9 cellular contexts compared by ENCODE assay signal in genomic region chr16:56682703-56683397, GRCh38. TPM values are rescaled to one million over a fixed set of nuclear protein-coding genes. Genes with fewer than 3 reads are reported as not detected.
A peak's percentile ranks its signal among the peaks of the same experiment; 100 is the strongest.
DNase-seq lines count a peak whose midpoint lies in the region; ATAC-seq and TF ChIP-seq lines count a peak whose summit lies in the region.
"Had no signal": no experiment of that assay in that cellular context is flagged by ENCODE, and none has a peak within 500 bp of the region (broad histone marks: within the 10 kb centered on the region; RNA-seq: fewer than 3 reads in every experiment).

No MANE protein-coding gene starts in this region.

- H3K4me1 ChIP-seq in ascending aorta (peaks cover 0 to 26% of the 10 kb centered on the region in 2 donors), right lobe of liver (peaks cover 0 to 21% (median 5%) of the 10 kb centered on the region in 4 donors), transverse colon (peaks cover 3 to 20% (median 11%) of the 10 kb centered on the region in 4 donors)

- DNase-seq in ascending aorta (ENCODE audit: low spot score in 2 of 2) (no peak), right lobe of liver (peak in 1 of 3 donors; percentile 63), transverse colon (peak; percentile 20), NCI-H2227 treated with DMSO at 0.1 percent for 48 hours (lab: John Stamatoyannopoulos, UW) (no peak), AG08395 (ENCODE audit: low spot score) (no peak), activated gamma-delta T cell treated with Interleukin-2 at 50 U/mL for 16 hours (no peak)

- H3K4me3 ChIP-seq in GM08714 (ENCODE audit: low read length) (peak overlapping the region; percentile 70; the same call in 1 of the 2 replicates), ascending aorta (peak overlapping the region; percentile 71 to 85), right lobe of liver (peak overlapping the region; percentile 54 to 82 (median 71)), transverse colon (peak overlapping the region; percentile 43 to 79 (median 55))

- no peak for TF ChIP-seq EP300 in transverse colon (IDR thresholded peaks at IDR 0.05; ENCODE audit: low read depth)

- WGBS in right lobe of liver (ENCODE audit: insufficient coverage, low coverage, low lambda C conversion rate, missing lambda C conversion rate), result 6% methylated on average over 3 of the region's 8 CpGs
- WGBS in transverse colon (ENCODE audit: low coverage in 1 of 2), 2 donors, result 17 to 30% methylated on average over 1 to 8 of the region's 8 CpGs

- ATAC-seq in HG03159 (IDR thresholded peaks at IDR 0.05; ENCODE audit: unreplicated experiment) (peak; percentile 15), right lobe of liver (peak in 3 of 4 donors; percentile 0 to 4 (median 1))

- H3K9me3 ChIP-seq in ascending aorta (no peaks in the 10 kb centered on the region), right lobe of liver (no peaks in the 10 kb centered on the region), transverse colon (no peaks in the 10 kb centered on the region)

- H3K36me3 ChIP-seq in ascending aorta, result peaks cover 0 to 11% of the 10 kb centered on the region in 2 donors
- H3K36me3 ChIP-seq in right lobe of liver, result peaks cover 0 to 5% (median 0%) of the 10 kb centered on the region in 4 donors
- H3K36me3 ChIP-seq in transverse colon, result no peaks in the 10 kb centered on the region

- TF ChIP-seq CTCF in ascending aorta (IDR thresholded peaks at IDR 0.05) (no peak), right lobe of liver (IDR thresholded peaks at IDR 0.05) (no peak), transverse colon (IDR thresholded peaks at IDR 0.05) (no peak)

- in situ Hi-C loops in transverse colon (cut with MboI; ENCODE audit: low pct_ligation_motif_present in 1 of 4, low pct_unique_long_range_greater_than_20kb in 1 of 4, low sequenced_read_pairs in 3 of 4), result no loop called here

- H3K27me3 ChIP-seq in ascending aorta, result no peaks in the 10 kb centered on the region
- H3K27me3 ChIP-seq in right lobe of liver, result no peaks in the 10 kb centered on the region
- H3K27me3 ChIP-seq in transverse colon, result no peaks in the 10 kb centered on the region

- intact Hi-C loops in ascending aorta (cut with DNase I), result loop anchor here (2.0 kb wide), 2 partner anchors 50 to 74 kb away; partner anchors contain the start of genes MT1M and MT2A
- intact Hi-C loops in right lobe of liver (cut with DNase I), result no loop called here
- intact Hi-C loops in transverse colon (cut with DNase I; ENCODE audit: low total_unique reads), result loop anchor here (5.0 kb wide), 2 partner anchors 56 to 76 kb away; partner anchors contain the start of genes MT1E and MT2A

- TF ChIP-seq POLR2A in right lobe of liver (IDR thresholded peaks at IDR 0.05) (peak; percentile 84), transverse colon (IDR thresholded peaks at IDR 0.05) (no peak)

- H3K27ac ChIP-seq in ascending aorta (peak overlapping the region; percentile 83 to 88), right lobe of liver (peak overlapping the region; percentile 74 to 83 (median 76)), transverse colon (peak overlapping the region; percentile 79 to 87 (median 82))

RNA-seq across cellular contexts. Expression of gene MT1X, which starts 0.6 kb away (rescaled TPM):
- total RNA-seq in ascending aorta (2,291 TPM), right lobe of liver (1,000 to 10,000 TPM in 4 of 6 experiments, 100 to 1,000 TPM in 2; 808 to 2,440 (median 1,620) TPM), transverse colon (100 to 1,000 TPM in 3 of 4 donors, 10 to 100 TPM in 1; 40.4 to 784 (median 274) TPM)

RNA-seq across cellular contexts. Expression of gene MT1H, which starts 13.2 kb away (rescaled TPM):
- total RNA-seq in ascending aorta (not detected), right lobe of liver (1,000 to 10,000 TPM in 2 of 6 experiments, 100 to 1,000 TPM in 2, under 1 TPM in 1, not detected in 1; 0.74 to 1,258 (median 358) TPM), transverse colon (100 to 1,000 TPM in 1 of 4 donors, 1 to 10 TPM in 2, not detected in 1; 3.0 to 526 (median 5.6) TPM)
- total RNA-seq: RPMI7951 had no signal

RNA-seq across cellular contexts. Expression of gene MT1G, which starts 15.0 kb away (rescaled TPM):
- total RNA-seq in ascending aorta (36.6 TPM), right lobe of liver (1,000 to 10,000 TPM in 4 of 6 experiments, 100 to 1,000 TPM in 2; 490 to 8,056 (median 1,365) TPM), transverse colon (1,000 to 10,000 TPM in 1 of 4 donors, 100 to 1,000 TPM in 1, 10 to 100 TPM in 2; 21.0 to 1,835 (median 81.0) TPM)

RNA-seq across cellular contexts. Expression of gene MT1F, which starts 25.1 kb away (rescaled TPM):
- 9.8 TPM for total RNA-seq in ascending aorta
- 100 to 1,000 TPM in 4 of 6 experiments, 10 to 100 TPM in 2; 10.1 to 934 (median 197) TPM for total RNA-seq in right lobe of liver
- total RNA-seq in transverse colon, result 10 to 100 TPM in 3 of 4 donors, 1 to 10 TPM in 1; 6.8 to 54.5 (median 18.9) TPM

RNA-seq across cellular contexts. Expression of gene MT1B, which starts 31.2 kb away (rescaled TPM):
- total RNA-seq in ascending aorta, result not detected
- 1 to 10 TPM in 3 of 6 experiments, not detected in 3; 1.6 to 7.7 (median 2.2) TPM for total RNA-seq in right lobe of liver
- total RNA-seq in transverse colon, result not detected
- total RNA-seq: RPMI7951 had no signal

Comparison
In these comparisons a context has a peak if more than half of its experiments do, and no peak if none do; other contexts are left out.
1. intact Hi-C loops: an anchor here in ascending aorta (2.0 kb wide) and transverse colon (5.0 kb wide); none called in right lobe of liver.